ENCODE assay signal across 26 cellular contexts in the genomic region with DNA sequence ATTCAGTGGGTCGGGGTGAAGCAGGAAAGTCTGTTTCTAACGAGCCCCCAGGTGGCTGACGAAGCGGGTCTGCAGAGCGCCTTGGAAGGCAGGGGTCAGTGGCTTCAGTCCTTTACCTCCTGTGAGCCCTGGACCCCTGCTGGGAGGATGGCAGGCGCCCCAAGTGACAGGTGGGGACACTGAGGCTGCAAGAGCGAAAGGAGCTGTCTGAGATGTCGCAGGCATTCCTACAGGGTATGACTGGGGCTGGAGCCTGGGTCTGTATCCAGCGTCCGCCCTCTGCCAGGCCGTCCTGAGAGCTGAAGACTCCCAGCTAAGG.
"Had no signal": no experiment of that assay in that cellular context is flagged by ENCODE, and none has a peak within 500 bp of the region (broad histone marks: within the 10 kb centered on the region; RNA-seq: fewer than 3 reads in every experiment).

No MANE protein-coding gene starts in this region.

- H3K36me3 ChIP-seq: left lung, ovary, prostate gland, right lobe of liver, stomach, thyroid gland, transverse colon, upper lobe of left lung, vagina had no signal

- H3K36me3 Mint-ChIP-seq: memory B cell; naive thymus-derived CD4-positive, alpha-beta T cell; natural killer cell treated with Interleukin-12 subunit alpha and Interleukin-12 subunit beta and Interleukin-15 and Interleukin-18, amount 100 ng/mL, for 72 hours; stimulated activated naive B cell treated with anti-CD40 and anti-IgM and Interleukin-4, amounts not matched to agents 10 μg/mL and 1 μg/mL and 100 μg/mL, for 72 hours had no signal

- H3K9me3 ChIP-seq: left lung, mucosa of descending colon, ovary, prostate gland, right lobe of liver, stomach, testis, thyroid gland, transverse colon, upper lobe of left lung, vagina had no signal

- H3K9me3 Mint-ChIP-seq: memory B cell; naive thymus-derived CD4-positive, alpha-beta T cell; natural killer cell treated with Interleukin-12 subunit alpha and Interleukin-12 subunit beta and Interleukin-15 and Interleukin-18, amount 100 ng/mL, for 72 hours; neural crest cell; stimulated activated naive B cell treated with anti-CD40 and anti-IgM and Interleukin-4, amounts not matched to agents 10 μg/mL and 1 μg/mL and 100 μg/mL, for 72 hours had no signal

- DNase-seq: hippocampal formation; midbrain; naive thymus-derived CD4-positive, alpha-beta T cell; retina; stimulated activated CD4-positive, alpha-beta T cell treated with anti-CD3 and anti-CD28 coated beads, Interleukin-12 subunit alpha, Interleukin-12 subunit beta, amount 100 ng/mL, for 4 hours; stimulated activated CD4-positive, alpha-beta T cell treated with anti-CD3 and anti-CD28 coated beads, Interleukin-15, amount 100 ng/mL, for 24 hours; stimulated activated CD4-positive, alpha-beta T cell treated with anti-CD3 and anti-CD28 coated beads, Interleukin-2, amount 100 ng/mL, for 24 hours; stimulated activated CD4-positive, alpha-beta T cell treated with anti-CD3 and anti-CD28 coated beads, Interleukin-4, amount 100 ng/mL, for 1 hour; stimulated activated naive B cell treated with anti-CD40 and anti-IgM and Interleukin-4, amounts not matched to agents 10 μg/mL and 1 μg/mL and 100 μg/mL, for 72 hours; stimulated activated naive CD8-positive, alpha-beta T cell treated with anti-CD3 and anti-CD28 coated beads, Interleukin-15, Interleukin-2, amounts not matched to agents 100 U/mL and 50 U/mL, for 24 hours; stomach; upper lobe of left lung had no signal

- H3K27me3 ChIP-seq: ovary, right lobe of liver, testis, thyroid gland, transverse colon, upper lobe of left lung, vagina had no signal

- H3K4me2 ChIP-seq: smooth muscle cell had no signal

- H3K4me3 ChIP-seq: left lung, mucosa of descending colon, ovary, prostate gland, right lobe of liver, smooth muscle cell, stomach, testis, thyroid gland, transverse colon, upper lobe of left lung, vagina had no signal

- ATAC-seq: left colon; left lung; mucosa of descending colon; naive thymus-derived CD4-positive, alpha-beta T cell; natural killer cell treated with Interleukin-12 subunit alpha and Interleukin-12 subunit beta and Interleukin-15 and Interleukin-18, amount 100 ng/mL, for 72 hours; right lobe of liver; stimulated activated naive B cell treated with anti-CD40 and anti-IgM and Interleukin-4, amounts not matched to agents 10 μg/mL and 1 μg/mL and 100 μg/mL, for 72 hours; stimulated activated naive CD8-positive, alpha-beta T cell treated with anti-CD3 and anti-CD28 coated beads, Interleukin-15, Interleukin-2, amounts not matched to agents 100 U/mL and 50 U/mL, for 24 hours had no signal

- H3K27ac ChIP-seq: left lung, ovary, prostate gland, right lobe of liver, stomach, testis, thyroid gland, transverse colon, upper lobe of left lung, vagina had no signal

- H3K27me3 Mint-ChIP-seq: stimulated activated naive B cell treated with anti-CD40 and anti-IgM and Interleukin-4, amounts not matched to agents 10 μg/mL and 1 μg/mL and 100 μg/mL, for 72 hours had no signal

- H3K4me1 Mint-ChIP-seq: memory B cell had no signal

- H3K27ac Mint-ChIP-seq: memory B cell; naive thymus-derived CD4-positive, alpha-beta T cell; natural killer cell treated with Interleukin-12 subunit alpha and Interleukin-12 subunit beta and Interleukin-15 and Interleukin-18, amount 100 ng/mL, for 72 hours; stimulated activated naive B cell treated with anti-CD40 and anti-IgM and Interleukin-4, amounts not matched to agents 10 μg/mL and 1 μg/mL and 100 μg/mL, for 72 hours had no signal

- H3K4me1 ChIP-seq: prostate gland had no signal

- H3K4me3 Mint-ChIP-seq: memory B cell; naive thymus-derived CD4-positive, alpha-beta T cell; natural killer cell treated with Interleukin-12 subunit alpha and Interleukin-12 subunit beta and Interleukin-15 and Interleukin-18, amount 100 ng/mL, for 72 hours; neural crest cell; stimulated activated naive B cell treated with anti-CD40 and anti-IgM and Interleukin-4, amounts not matched to agents 10 μg/mL and 1 μg/mL and 100 μg/mL, for 72 hours had no signal
